35 cellular contexts compared by ENCODE assay signal in the genomic region with DNA sequence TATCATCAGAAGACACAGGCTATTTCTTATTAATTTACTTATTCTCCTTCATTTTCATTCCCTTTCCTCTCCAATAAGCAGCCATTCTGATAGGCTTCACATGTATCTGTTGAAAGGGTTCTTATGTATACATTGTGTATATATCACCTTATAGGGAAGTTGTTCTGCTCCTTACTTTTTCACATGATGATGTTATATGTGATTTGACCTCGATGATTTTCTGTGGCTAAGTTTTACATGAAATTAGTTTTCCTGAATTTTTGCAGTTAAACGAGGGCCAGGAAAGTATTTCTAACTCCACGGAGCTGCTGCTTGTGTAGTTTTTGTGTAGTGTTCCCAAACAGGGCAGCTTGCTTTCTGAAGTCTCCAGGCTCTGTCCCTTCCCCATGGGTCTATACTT.
"Had no signal": no experiment of that assay in that cellular context is flagged by ENCODE, and none has a peak within 500 bp of the region (broad histone marks: within the 10 kb centered on the region; RNA-seq: fewer than 3 reads in every experiment).

No MANE protein-coding gene starts in this region.

- DNase-seq: Karpas-422, Kasumi-1, MG63, MM.1S, MV-4-11, NCI-H1048, NCI-H1092, NCI-H1092 treated with DMSO at 0.1 percent for 48 hours, NCI-H1105, NCI-H1105 treated with DMSO at 0.1 percent for 48 hours, NCI-H1417, NCI-H1417 treated with DMSO at 0.1 percent for 48 hours, NCI-H1436, NCI-H1436 treated with DMSO at 0.1 percent for 48 hours, NCI-H146, NCI-H1694, NCI-H1694 treated with DMSO at 0.1 percent for 48 hours, NCI-H187, NCI-H187 treated with DMSO at 0.1 percent for 48 hours, NCI-H1930, NCI-H2029, NCI-H2029 treated with DMSO at 0.1 percent for 48 hours, NCI-H2081, NCI-H2081 treated with DMSO at 0.1 percent for 48 hours, NCI-H2107, NCI-H2171, NCI-H2171 treated with DMSO at 0.1 percent for 48 hours, NCI-H2227 treated with DMSO at 0.1 percent for 48 hours, NCI-H226, NCI-H345, NCI-H446, NCI-H446 treated with DMSO at 0.1 percent for 48 hours, NCI-H510A, NCI-H510A treated with DMSO at 0.1 percent for 48 hours, NCI-H524 had no signal

- H3K4me3 ChIP-seq: MG63 had no signal

- H3K9me3 ChIP-seq: MG63 had no signal

- H3K36me3 ChIP-seq: MG63 had no signal

- H3K27me3 ChIP-seq: MG63 had no signal
